ENCODE assay signal across 21 cellular contexts in genomic region chr9:91992636-91993035, GRCh38. TPM values are rescaled to one million over a fixed set of nuclear protein-coding genes. Genes with fewer than 3 reads are reported as not detected.
A peak's percentile ranks its signal among the peaks of the same experiment; 100 is the strongest.
DNase-seq lines count a peak whose midpoint lies in the region; FAIRE-seq and TF ChIP-seq lines count a peak whose summit lies in the region.
"Had no signal": no experiment of that assay in that cellular context is flagged by ENCODE, and none has a peak within 500 bp of the region (broad histone marks: within the 10 kb centered on the region; RNA-seq: fewer than 3 reads in every experiment).

No MANE protein-coding gene starts in this region.

- H3K9me3 Mint-ChIP-seq in type B pancreatic cell, result peaks cover 15% of the 10 kb centered on the region
- H3K9me3 Mint-ChIP-seq in activated naive CD4-positive, alpha-beta T cell treated with anti-CD3 and anti-CD28 coated beads for 36 hours, result no peaks in the 10 kb centered on the region
- H3K9me3 Mint-ChIP-seq: activated naive CD4-positive, alpha-beta T cell treated with anti-CD3 and anti-CD28 coated beads, Interleukin-2, amount 50 U/mL, for 24 hours; central memory CD8-positive, alpha-beta T cell; stimulated activated naive CD8-positive, alpha-beta T cell treated with anti-CD3 and anti-CD28 coated beads, Interleukin-15, Interleukin-2, amounts not matched to agents 100 ng/mL and 50 ng/mL, for 24 hours; T-helper 2 cell treated with Interferon-gamma antibody and Interleukin-4, amounts not matched to agents 5 μg/mL and 100 μg/mL, for 36 hours had no signal

- peak overlapping the region; percentile 29 for H3K4me3 Mint-ChIP-seq in type B pancreatic cell
- no peak overlapping the region for H3K4me3 Mint-ChIP-seq in activated naive CD4-positive, alpha-beta T cell treated with anti-CD3 and anti-CD28 coated beads for 36 hours
- H3K4me3 Mint-ChIP-seq: activated naive CD4-positive, alpha-beta T cell treated with anti-CD3 and anti-CD28 coated beads, Interleukin-2, amount 50 U/mL, for 24 hours; central memory CD8-positive, alpha-beta T cell; stimulated activated naive CD8-positive, alpha-beta T cell treated with anti-CD3 and anti-CD28 coated beads, Interleukin-15, Interleukin-2, amounts not matched to agents 100 ng/mL and 50 ng/mL, for 24 hours; T-helper 2 cell treated with Interferon-gamma antibody and Interleukin-4, amounts not matched to agents 5 μg/mL and 100 μg/mL, for 36 hours had no signal

- H3K79me2 ChIP-seq in SK-N-SH (ENCODE audit: insufficient read depth), result no peaks in the 10 kb centered on the region

- peaks cover 26% of the 10 kb centered on the region for H3K27me3 Mint-ChIP-seq in type B pancreatic cell
- H3K27me3 Mint-ChIP-seq in activated naive CD4-positive, alpha-beta T cell treated with anti-CD3 and anti-CD28 coated beads for 36 hours (ENCODE audit: low read depth), result peaks cover 15% of the 10 kb centered on the region

- no peak overlapping the region for H2AFZ ChIP-seq in SK-N-SH (ENCODE audit: low read depth)

- peak overlapping the region; percentile 50 for H3K27ac Mint-ChIP-seq in type B pancreatic cell
- no peak overlapping the region for H3K27ac Mint-ChIP-seq in activated naive CD4-positive, alpha-beta T cell treated with anti-CD3 and anti-CD28 coated beads for 36 hours
- H3K27ac Mint-ChIP-seq: activated naive CD4-positive, alpha-beta T cell treated with anti-CD3 and anti-CD28 coated beads, Interleukin-2, amount 50 U/mL, for 24 hours; stimulated activated naive CD8-positive, alpha-beta T cell treated with anti-CD3 and anti-CD28 coated beads, Interleukin-15, Interleukin-2, amounts not matched to agents 100 ng/mL and 50 ng/mL, for 24 hours; T-helper 2 cell treated with Interferon-gamma antibody and Interleukin-4, amounts not matched to agents 5 μg/mL and 100 μg/mL, for 36 hours had no signal

- no peak overlapping the region for H3K4me3 ChIP-seq in SK-N-SH (ENCODE audit: low read depth in 2 of 2, low read length in 1 of 2)
- H3K4me3 ChIP-seq in fibroblast of the aortic adventitia (ENCODE audit: low read depth, low read length), result no peak overlapping the region
- H3K4me3 ChIP-seq: mucosa of descending colon, skin epidermis had no signal

- H3K4me1 ChIP-seq in SK-N-SH (ENCODE audit: control insufficient read depth in 1 of 2, insufficient read depth in 2 of 2, low read depth in 1 of 2, low read length in 1 of 2), result peaks cover 0 to 7% of the 10 kb centered on the region in 2 experiments; a peak in 1 of 4 replicates

- no peak overlapping the region for H3K4me2 ChIP-seq in SK-N-SH

- H3K9ac ChIP-seq in SK-N-SH, result no peak overlapping the region

- no peaks in the 10 kb centered on the region for H3K36me3 ChIP-seq in SK-N-SH (replicated peaks in 1 of 2; ENCODE audit: control insufficient read depth in 1 of 2, insufficient read depth in 2 of 2, low read length in 1 of 2)

- TF ChIP-seq RAD21 in SK-N-SH (IDR thresholded peaks at IDR 0.05; ENCODE audit: low read length), result no peak

- intact Hi-C loops in activated naive CD4-positive, alpha-beta T cell treated with anti-CD3 and anti-CD28 coated beads for 36 hours (cut with micrococcal nuclease), result no loop called here

- H4K20me1 ChIP-seq in SK-N-SH (ENCODE audit: insufficient read depth), result no peaks in the 10 kb centered on the region

- peak in 1 of 2 experiments; percentile 34; a peak in 1 of 4 replicates for TF ChIP-seq EP300 in SK-N-SH (IDR thresholded peaks at IDR 0.05; ENCODE audit: borderline replicate concordance in 1 of 2, low read depth in 1 of 2, low read length in 1 of 2)

- POLR2A ChIA-PET in SK-N-SH (lab: Yijun Ruan, JAX), result no interaction called here

- peak overlapping the region in 1 of 2 experiments; percentile 39; a peak in 2 of 4 replicates for H3K27ac ChIP-seq in SK-N-SH (ENCODE audit: low read depth in 2 of 2, low read length in 1 of 2)
- H3K27ac ChIP-seq: 22Rv1 had no signal

- TF ChIP-seq POLR2A in GM12892 (IDR thresholded peaks at IDR 0.05; ENCODE audit: low read depth, low read length), result no peak

- peaks cover 32% of the 10 kb centered on the region for H3K4me1 Mint-ChIP-seq in type B pancreatic cell (ENCODE audit: unreplicated experiment)
- H3K4me1 Mint-ChIP-seq in activated naive CD4-positive, alpha-beta T cell treated with anti-CD3 and anti-CD28 coated beads for 36 hours (ENCODE audit: low read depth), result no peaks in the 10 kb centered on the region
- H3K4me1 Mint-ChIP-seq: activated naive CD4-positive, alpha-beta T cell treated with anti-CD3 and anti-CD28 coated beads, Interleukin-2, amount 50 U/mL, for 24 hours had no signal

- no peaks in the 10 kb centered on the region for H3K9me3 ChIP-seq in SK-N-SH
- H3K9me3 ChIP-seq: mucosa of descending colon had no signal

- CTCF ChIA-PET in SK-N-SH (lab: Yijun Ruan, JAX), result interaction anchor here (1.3 to 2.3 kb wide), 2 partner anchors 14 to 38 kb away, joined by 7 read pairs; no protein-coding TSS in a partner anchor
- CTCF ChIA-PET in activated naive CD4-positive, alpha-beta T cell treated with anti-CD3 and anti-CD28 coated beads for 36 hours (lab: Charles Lee), result no interaction called here

- H3K27me3 ChIP-seq in SK-N-SH (ENCODE audit: insufficient read depth), result no peaks in the 10 kb centered on the region

- H3K36me3 Mint-ChIP-seq in type B pancreatic cell, result no peaks in the 10 kb centered on the region
- no peaks in the 10 kb centered on the region for H3K36me3 Mint-ChIP-seq in activated naive CD4-positive, alpha-beta T cell treated with anti-CD3 and anti-CD28 coated beads for 36 hours (ENCODE audit: low read depth)
- H3K36me3 Mint-ChIP-seq: activated naive CD4-positive, alpha-beta T cell treated with anti-CD3 and anti-CD28 coated beads, Interleukin-2, amount 50 U/mL, for 24 hours had no signal

- TF ChIP-seq CTCF in SK-N-SH (IDR thresholded peaks at IDR 0.05) (no peak), fibroblast of the aortic adventitia (IDR thresholded peaks at IDR 0.05; ENCODE audit: insufficient read depth, low read length) (no peak), type B pancreatic cell (conservative IDR thresholded peaks at IDR 0.05) (no peak)

- FAIRE-seq in GM12892 (lab: Jason Lieb, UNC), result no peak
- FAIRE-seq: GM18507 had no signal

- H3K9me2 ChIP-seq in SK-N-SH, result no peaks in the 10 kb centered on the region

- DNase-seq in DMS 273 (lab: John Stamatoyannopoulos, UW; ENCODE audit: unreplicated experiment) (peak; percentile 44), DMS 273 treated with DMSO at 0.1 percent for 48 hours (lab: John Stamatoyannopoulos, UW) (no peak), SK-N-SH (peak; percentile 53), fibroblast of the aortic adventitia (ENCODE audit: low read depth) (peak; percentile 67), type B pancreatic cell (ENCODE audit: extremely low spot score, unreplicated experiment) (peak; percentile 60), GM12892 (ENCODE audit: insufficient read length) (no peak)
- DNase-seq in activated T-cell treated with anti-CD3 and anti-CD28 coated beads, Interleukin-2, amount 50 U/mL, for 48 hours, result no peak
- no peak for DNase-seq in activated naive CD4-positive, alpha-beta T cell treated with anti-CD3 and anti-CD28 coated beads for 36 hours
- DNase-seq: activated CD4-positive, CD25-positive, alpha-beta regulatory T cell treated with anti-CD3 and anti-CD28 coated beads, Interleukin-2, amount 50 U/mL, for 72 hours; GDM1; kidney glomerular epithelial cell; mucosa of descending colon; MV-4-11; NCI-H2107 had no signal

- 54% methylated on average over 8 of the region's 8 CpGs for WGBS in SK-N-SH (ENCODE audit: low lambda C conversion rate)

- H3F3A ChIP-seq in SK-N-SH (replicated peaks; ENCODE audit: insufficient read depth), result no peaks in the 10 kb centered on the region

TF ChIP-seq in SK-N-SH, 30 proteins besides CTCF, POLR2A, EP300 and RAD21:
- TF ChIP-seq CHD2 (IDR thresholded peaks at IDR 0.05; ENCODE audit: low read length, partially characterized antibody) (no peak), RCOR1 (IDR thresholded peaks at IDR 0.05; ENCODE audit: low read length) (peak; percentile 46; the same call in 1 of the 2 replicates)
TF ChIP-seq in SK-N-SH: peak in this region for 1.

RNA-seq across cellular contexts. Expression of gene ROR2, which starts 42.6 kb away (rescaled TPM):
- 0.34 and 0.43 TPM in 2 replicates for polyA plus RNA-seq in SK-N-SH (2012; rRNA removed)
- polyA plus RNA-seq in SK-N-SH (2012; cell fraction: cytosol; rRNA removed), result 0.30 and 0.52 TPM in 2 replicates
- 0.43 and 1.3 TPM in 2 replicates for polyA plus RNA-seq in SK-N-SH (2012; cell fraction: nucleus; rRNA removed)
- total RNA-seq in fibroblast of the aortic adventitia (ENCODE audit: low replicate concordance) (13.0 and 26.5 TPM in 2 replicates), type B pancreatic cell (ENCODE audit: low replicate concordance) (7.4 and 48.9 TPM in 2 replicates)
- not detected for total RNA-seq in activated naive CD4-positive, alpha-beta T cell treated with anti-CD3 and anti-CD28 coated beads for 36 hours
- not detected for polyA plus RNA-seq in GM12892 (2012; ENCODE audit: missing spikeins)

Comparison
In these comparisons a context has a peak if more than half of its experiments do, and no peak if none do; other contexts are left out.
1. DNase-seq: peak in DMS 273 (single experiment), SK-N-SH (single experiment), fibroblast of the aortic adventitia (single experiment) and type B pancreatic cell (single experiment); none in DMS 273 treated with DMSO at 0.1 percent for 48 hours (single experiment), activated T-cell treated with anti-CD3 and anti-CD28 coated beads, Interleukin-2, amount 50 U/mL, for 48 hours (0 of 2), activated naive CD4-positive, alpha-beta T cell treated with anti-CD3 and anti-CD28 coated beads for 36 hours (single experiment) and GM12892 (single experiment).